In genomic region chr18:3819933-3820332, GRCh38 we compare ENCODE assay signal across 17 cellular contexts.
"Had no signal": no experiment of that assay in that cellular context is flagged by ENCODE, and none has a peak within 500 bp of the region (broad histone marks: within the 10 kb centered on the region; RNA-seq: fewer than 3 reads in every experiment).

No MANE protein-coding gene starts in this region.

- ATAC-seq: heart left ventricle; sciatic nerve; stimulated activated memory B cell treated with anti-CD40 and anti-IgM and Interleukin-4, amounts not matched to agents 10 μg/mL and 1 μg/mL and 100 μg/mL, for 72 hours had no signal

- DNase-seq: dorsolateral prefrontal cortex; effector CD8-positive, alpha-beta T cell; foreskin melanocyte; heart left ventricle; hippocampal formation; kidney glomerular epithelial cell; mesendoderm; naive B cell; spleen; stimulated activated CD4-positive, alpha-beta T cell treated with anti-CD3 and anti-CD28 coated beads, Interleukin-15, amount 100 ng/mL, for 24 hours; stimulated activated CD4-positive, alpha-beta T cell treated with anti-CD3 and anti-CD28 coated beads, Interleukin-1b, Interleukin-23, amount 100 ng/mL, for 48 hours; stimulated activated CD4-positive, alpha-beta T cell treated with anti-CD3 and anti-CD28 coated beads, Interleukin-4, amount 100 ng/mL, for 24 hours; tibial artery; upper lobe of left lung had no signal

- H3K27ac ChIP-seq: heart left ventricle, spleen, tibial artery, upper lobe of left lung, vagina had no signal
